Comparison of ENCODE assay signal across 1 cellular context in genomic region chr6:145734486-145735355, GRCh38.
A peak's percentile ranks its signal among the peaks of the same experiment; 100 is the strongest.
TF ChIP-seq lines count a peak whose summit lies in the region.

No MANE protein-coding gene starts in this region.

TF ChIP-seq in K562, 482 proteins besides CTCF, POLR2A, EP300 and RAD21 (continued from another document and continues in another):
- TF ChIP-seq, protein P1, sequence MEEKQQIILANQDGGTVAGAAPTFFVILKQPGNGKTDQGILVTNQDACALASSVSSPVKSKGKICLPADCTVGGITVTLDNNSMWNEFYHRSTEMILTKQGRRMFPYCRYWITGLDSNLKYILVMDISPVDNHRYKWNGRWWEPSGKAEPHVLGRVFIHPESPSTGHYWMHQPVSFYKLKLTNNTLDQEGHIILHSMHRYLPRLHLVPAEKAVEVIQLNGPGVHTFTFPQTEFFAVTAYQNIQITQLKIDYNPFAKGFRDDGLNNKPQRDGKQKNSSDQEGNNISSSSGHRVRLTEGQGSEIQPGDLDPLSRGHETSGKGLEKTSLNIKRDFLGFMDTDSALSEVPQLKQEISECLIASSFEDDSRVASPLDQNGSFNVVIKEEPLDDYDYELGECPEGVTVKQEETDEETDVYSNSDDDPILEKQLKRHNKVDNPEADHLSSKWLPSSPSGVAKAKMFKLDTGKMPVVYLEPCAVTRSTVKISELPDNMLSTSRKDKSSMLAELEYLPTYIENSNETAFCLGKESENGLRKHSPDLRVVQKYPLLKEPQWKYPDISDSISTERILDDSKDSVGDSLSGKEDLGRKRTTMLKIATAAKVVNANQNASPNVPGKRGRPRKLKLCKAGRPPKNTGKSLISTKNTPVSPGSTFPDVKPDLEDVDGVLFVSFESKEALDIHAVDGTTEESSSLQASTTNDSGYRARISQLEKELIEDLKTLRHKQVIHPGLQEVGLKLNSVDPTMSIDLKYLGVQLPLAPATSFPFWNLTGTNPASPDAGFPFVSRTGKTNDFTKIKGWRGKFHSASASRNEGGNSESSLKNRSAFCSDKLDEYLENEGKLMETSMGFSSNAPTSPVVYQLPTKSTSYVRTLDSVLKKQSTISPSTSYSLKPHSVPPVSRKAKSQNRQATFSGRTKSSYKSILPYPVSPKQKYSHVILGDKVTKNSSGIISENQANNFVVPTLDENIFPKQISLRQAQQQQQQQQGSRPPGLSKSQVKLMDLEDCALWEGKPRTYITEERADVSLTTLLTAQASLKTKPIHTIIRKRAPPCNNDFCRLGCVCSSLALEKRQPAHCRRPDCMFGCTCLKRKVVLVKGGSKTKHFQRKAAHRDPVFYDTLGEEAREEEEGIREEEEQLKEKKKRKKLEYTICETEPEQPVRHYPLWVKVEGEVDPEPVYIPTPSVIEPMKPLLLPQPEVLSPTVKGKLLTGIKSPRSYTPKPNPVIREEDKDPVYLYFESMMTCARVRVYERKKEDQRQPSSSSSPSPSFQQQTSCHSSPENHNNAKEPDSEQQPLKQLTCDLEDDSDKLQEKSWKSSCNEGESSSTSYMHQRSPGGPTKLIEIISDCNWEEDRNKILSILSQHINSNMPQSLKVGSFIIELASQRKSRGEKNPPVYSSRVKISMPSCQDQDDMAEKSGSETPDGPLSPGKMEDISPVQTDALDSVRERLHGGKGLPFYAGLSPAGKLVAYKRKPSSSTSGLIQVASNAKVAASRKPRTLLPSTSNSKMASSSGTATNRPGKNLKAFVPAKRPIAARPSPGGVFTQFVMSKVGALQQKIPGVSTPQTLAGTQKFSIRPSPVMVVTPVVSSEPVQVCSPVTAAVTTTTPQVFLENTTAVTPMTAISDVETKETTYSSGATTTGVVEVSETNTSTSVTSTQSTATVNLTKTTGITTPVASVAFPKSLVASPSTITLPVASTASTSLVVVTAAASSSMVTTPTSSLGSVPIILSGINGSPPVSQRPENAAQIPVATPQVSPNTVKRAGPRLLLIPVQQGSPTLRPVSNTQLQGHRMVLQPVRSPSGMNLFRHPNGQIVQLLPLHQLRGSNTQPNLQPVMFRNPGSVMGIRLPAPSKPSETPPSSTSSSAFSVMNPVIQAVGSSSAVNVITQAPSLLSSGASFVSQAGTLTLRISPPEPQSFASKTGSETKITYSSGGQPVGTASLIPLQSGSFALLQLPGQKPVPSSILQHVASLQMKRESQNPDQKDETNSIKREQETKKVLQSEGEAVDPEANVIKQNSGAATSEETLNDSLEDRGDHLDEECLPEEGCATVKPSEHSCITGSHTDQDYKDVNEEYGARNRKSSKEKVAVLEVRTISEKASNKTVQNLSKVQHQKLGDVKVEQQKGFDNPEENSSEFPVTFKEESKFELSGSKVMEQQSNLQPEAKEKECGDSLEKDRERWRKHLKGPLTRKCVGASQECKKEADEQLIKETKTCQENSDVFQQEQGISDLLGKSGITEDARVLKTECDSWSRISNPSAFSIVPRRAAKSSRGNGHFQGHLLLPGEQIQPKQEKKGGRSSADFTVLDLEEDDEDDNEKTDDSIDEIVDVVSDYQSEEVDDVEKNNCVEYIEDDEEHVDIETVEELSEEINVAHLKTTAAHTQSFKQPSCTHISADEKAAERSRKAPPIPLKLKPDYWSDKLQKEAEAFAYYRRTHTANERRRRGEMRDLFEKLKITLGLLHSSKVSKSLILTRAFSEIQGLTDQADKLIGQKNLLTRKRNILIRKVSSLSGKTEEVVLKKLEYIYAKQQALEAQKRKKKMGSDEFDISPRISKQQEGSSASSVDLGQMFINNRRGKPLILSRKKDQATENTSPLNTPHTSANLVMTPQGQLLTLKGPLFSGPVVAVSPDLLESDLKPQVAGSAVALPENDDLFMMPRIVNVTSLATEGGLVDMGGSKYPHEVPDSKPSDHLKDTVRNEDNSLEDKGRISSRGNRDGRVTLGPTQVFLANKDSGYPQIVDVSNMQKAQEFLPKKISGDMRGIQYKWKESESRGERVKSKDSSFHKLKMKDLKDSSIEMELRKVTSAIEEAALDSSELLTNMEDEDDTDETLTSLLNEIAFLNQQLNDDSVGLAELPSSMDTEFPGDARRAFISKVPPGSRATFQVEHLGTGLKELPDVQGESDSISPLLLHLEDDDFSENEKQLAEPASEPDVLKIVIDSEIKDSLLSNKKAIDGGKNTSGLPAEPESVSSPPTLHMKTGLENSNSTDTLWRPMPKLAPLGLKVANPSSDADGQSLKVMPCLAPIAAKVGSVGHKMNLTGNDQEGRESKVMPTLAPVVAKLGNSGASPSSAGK (IDR thresholded peaks at IDR 0.05) = peak; percentile 84
- TF ChIP-seq CCNT2 (IDR thresholded peaks at IDR 0.05; ENCODE audit: borderline replicate concordance, extremely low read depth, insufficient read length, low read depth, low read length) (no peak), TCF3 (CRISPR knock-in tag; IDR thresholded peaks at IDR 0.05) (no peak), PRPF4 (IDR thresholded peaks at IDR 0.05; ENCODE audit: insufficient read depth, low read depth, low read length, poor library complexity, severe bottlenecking) (no peak), SIRT6 (IDR thresholded peaks at IDR 0.05; ENCODE audit: low read depth, low read length) (no peak), NFYB (IDR thresholded peaks at IDR 0.05; ENCODE audit: extremely low read depth, insufficient read length) (no peak), CHCHD3 (CRISPR knock-in tag; IDR thresholded peaks at IDR 0.05) (no peak), BRD9 (IDR thresholded peaks at IDR 0.05; ENCODE audit: low read depth, partially characterized antibody) (peak; percentile 53), ZSCAN32 (CRISPR knock-in tag; IDR thresholded peaks at IDR 0.05) (no peak), ZBTB8A (IDR thresholded peaks at IDR 0.05; ENCODE audit: partially characterized antibody) (no peak), SP2 (IDR thresholded peaks at IDR 0.05; ENCODE audit: extremely low read depth, low read depth, low read length, poor library complexity, severe bottlenecking) (no peak), E2F8 (IDR thresholded peaks at IDR 0.05; ENCODE audit: low read depth, partially characterized antibody) (peak; percentile 24), HES1 (IDR thresholded peaks at IDR 0.05; ENCODE audit: low read depth) (no peak), YBX1 (IDR thresholded peaks at IDR 0.05) (no peak), ETV5 (CRISPR knock-in tag; IDR thresholded peaks at IDR 0.05; ENCODE audit: low read depth) (peak; percentile 47; the same call in 1 of the 2 replicates), TARDBP (IDR thresholded peaks at IDR 0.05) (peak; percentile 67; the same call in 1 of the 2 replicates), TRIM25 (IDR thresholded peaks at IDR 0.05; ENCODE audit: borderline replicate concordance) (no peak), TAF15 (IDR thresholded peaks at IDR 0.05; ENCODE audit: low read depth, low read length) (no peak), ZNF175 (CRISPR knock-in tag; IDR thresholded peaks at IDR 0.05; ENCODE audit: low read depth) (no peak), HDAC2 (IDR thresholded peaks at IDR 0.05) (peak; percentile 77), NCOA1 (IDR thresholded peaks at IDR 0.05; ENCODE audit: low read depth) (no peak), CBX2 (IDR thresholded peaks at IDR 0.05; ENCODE audit: insufficient read depth, low read length, poor library complexity, severe bottlenecking) (no peak), SRSF3 (IDR thresholded peaks at IDR 0.05; ENCODE audit: insufficient read depth, low read length) (no peak), ARID2 (IDR thresholded peaks at IDR 0.05) (no peak), MCM2 (IDR thresholded peaks at IDR 0.05; ENCODE audit: low read depth) (no peak), GATAD2B (IDR thresholded peaks at IDR 0.05; ENCODE audit: borderline replicate concordance) (peak; percentile 83), ZNF785 (CRISPR knock-in tag; IDR thresholded peaks at IDR 0.05) (no peak), ELF2 (CRISPR knock-in tag; IDR thresholded peaks at IDR 0.05) (no peak), BCOR (IDR thresholded peaks at IDR 0.05) (peak; percentile 63)
- TF ChIP-seq, protein P2, sequence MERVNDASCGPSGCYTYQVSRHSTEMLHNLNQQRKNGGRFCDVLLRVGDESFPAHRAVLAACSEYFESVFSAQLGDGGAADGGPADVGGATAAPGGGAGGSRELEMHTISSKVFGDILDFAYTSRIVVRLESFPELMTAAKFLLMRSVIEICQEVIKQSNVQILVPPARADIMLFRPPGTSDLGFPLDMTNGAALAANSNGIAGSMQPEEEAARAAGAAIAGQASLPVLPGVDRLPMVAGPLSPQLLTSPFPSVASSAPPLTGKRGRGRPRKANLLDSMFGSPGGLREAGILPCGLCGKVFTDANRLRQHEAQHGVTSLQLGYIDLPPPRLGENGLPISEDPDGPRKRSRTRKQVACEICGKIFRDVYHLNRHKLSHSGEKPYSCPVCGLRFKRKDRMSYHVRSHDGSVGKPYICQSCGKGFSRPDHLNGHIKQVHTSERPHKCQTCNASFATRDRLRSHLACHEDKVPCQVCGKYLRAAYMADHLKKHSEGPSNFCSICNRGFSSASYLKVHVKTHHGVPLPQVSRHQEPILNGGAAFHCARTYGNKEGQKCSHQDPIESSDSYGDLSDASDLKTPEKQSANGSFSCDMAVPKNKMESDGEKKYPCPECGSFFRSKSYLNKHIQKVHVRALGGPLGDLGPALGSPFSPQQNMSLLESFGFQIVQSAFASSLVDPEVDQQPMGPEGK (CRISPR knock-in tag; IDR thresholded peaks at IDR 0.05; ENCODE audit: borderline replicate concordance) = no peak; the same call in 1 of the 2 replicates
- TF ChIP-seq, protein P3, sequence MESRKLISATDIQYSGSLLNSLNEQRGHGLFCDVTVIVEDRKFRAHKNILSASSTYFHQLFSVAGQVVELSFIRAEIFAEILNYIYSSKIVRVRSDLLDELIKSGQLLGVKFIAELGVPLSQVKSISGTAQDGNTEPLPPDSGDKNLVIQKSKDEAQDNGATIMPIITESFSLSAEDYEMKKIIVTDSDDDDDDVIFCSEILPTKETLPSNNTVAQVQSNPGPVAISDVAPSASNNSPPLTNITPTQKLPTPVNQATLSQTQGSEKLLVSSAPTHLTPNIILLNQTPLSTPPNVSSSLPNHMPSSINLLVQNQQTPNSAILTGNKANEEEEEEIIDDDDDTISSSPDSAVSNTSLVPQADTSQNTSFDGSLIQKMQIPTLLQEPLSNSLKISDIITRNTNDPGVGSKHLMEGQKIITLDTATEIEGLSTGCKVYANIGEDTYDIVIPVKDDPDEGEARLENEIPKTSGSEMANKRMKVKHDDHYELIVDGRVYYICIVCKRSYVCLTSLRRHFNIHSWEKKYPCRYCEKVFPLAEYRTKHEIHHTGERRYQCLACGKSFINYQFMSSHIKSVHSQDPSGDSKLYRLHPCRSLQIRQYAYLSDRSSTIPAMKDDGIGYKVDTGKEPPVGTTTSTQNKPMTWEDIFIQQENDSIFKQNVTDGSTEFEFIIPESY (CRISPR knock-in tag; IDR thresholded peaks at IDR 0.05) = no peak; the same call in 1 of the 2 replicates
- TF ChIP-seq, protein P4, sequence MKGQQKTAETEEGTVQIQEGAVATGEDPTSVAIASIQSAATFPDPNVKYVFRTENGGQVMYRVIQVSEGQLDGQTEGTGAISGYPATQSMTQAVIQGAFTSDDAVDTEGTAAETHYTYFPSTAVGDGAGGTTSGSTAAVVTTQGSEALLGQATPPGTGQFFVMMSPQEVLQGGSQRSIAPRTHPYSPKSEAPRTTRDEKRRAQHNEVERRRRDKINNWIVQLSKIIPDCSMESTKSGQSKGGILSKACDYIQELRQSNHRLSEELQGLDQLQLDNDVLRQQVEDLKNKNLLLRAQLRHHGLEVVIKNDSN (CRISPR knock-in tag; IDR thresholded peaks at IDR 0.05) = no peak
- TF ChIP-seq, protein P5, sequence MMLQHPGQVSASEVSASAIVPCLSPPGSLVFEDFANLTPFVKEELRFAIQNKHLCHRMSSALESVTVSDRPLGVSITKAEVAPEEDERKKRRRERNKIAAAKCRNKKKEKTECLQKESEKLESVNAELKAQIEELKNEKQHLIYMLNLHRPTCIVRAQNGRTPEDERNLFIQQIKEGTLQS (IDR thresholded peaks at IDR 0.05) = no peak
- TF ChIP-seq, protein P5 (CRISPR knock-in tag; conservative IDR thresholded peaks at IDR 0.05) = no peak
- TF ChIP-seq, protein P6, sequence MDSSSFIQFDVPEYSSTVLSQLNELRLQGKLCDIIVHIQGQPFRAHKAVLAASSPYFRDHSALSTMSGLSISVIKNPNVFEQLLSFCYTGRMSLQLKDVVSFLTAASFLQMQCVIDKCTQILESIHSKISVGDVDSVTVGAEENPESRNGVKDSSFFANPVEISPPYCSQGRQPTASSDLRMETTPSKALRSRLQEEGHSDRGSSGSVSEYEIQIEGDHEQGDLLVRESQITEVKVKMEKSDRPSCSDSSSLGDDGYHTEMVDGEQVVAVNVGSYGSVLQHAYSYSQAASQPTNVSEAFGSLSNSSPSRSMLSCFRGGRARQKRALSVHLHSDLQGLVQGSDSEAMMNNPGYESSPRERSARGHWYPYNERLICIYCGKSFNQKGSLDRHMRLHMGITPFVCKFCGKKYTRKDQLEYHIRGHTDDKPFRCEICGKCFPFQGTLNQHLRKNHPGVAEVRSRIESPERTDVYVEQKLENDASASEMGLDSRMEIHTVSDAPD (CRISPR knock-in tag; IDR thresholded peaks at IDR 0.05) = no peak
